ENCODE assay signal across 9 cellular contexts in genomic region chr4:38994135-38994534, GRCh38. TPM values are rescaled to one million over a fixed set of nuclear protein-coding genes. Genes with fewer than 3 reads are reported as not detected.
"Had no signal": no experiment of that assay in that cellular context is flagged by ENCODE, and none has a peak within 500 bp of the region (broad histone marks: within the 10 kb centered on the region; RNA-seq: fewer than 3 reads in every experiment).

No MANE protein-coding gene starts in this region.

- H3K27ac ChIP-seq: GM23248 had no signal

- H3K9me3 Mint-ChIP-seq: HFFc6, IgD-negative memory B cell had no signal

- H3K9ac ChIP-seq: GM23248 had no signal

- H3K4me3 ChIP-seq: GM23248, HAP-1 had no signal

- H3K27me3 Mint-ChIP-seq: IgD-negative memory B cell had no signal

- FAIRE-seq: HTR-8/SVneo had no signal

- DNase-seq: GM23248, GOT3, HFFc6, KG1 had no signal

- H3K4me1 ChIP-seq: HAP-1 had no signal

- H3K36me3 ChIP-seq: HAP-1 had no signal

- H3K4me3 Mint-ChIP-seq: HFFc6, IgD-negative memory B cell had no signal

- H3K9me3 ChIP-seq: HAP-1 had no signal

- H2AFZ ChIP-seq: GM23248 had no signal

- H3K27ac Mint-ChIP-seq: HFFc6 had no signal

RNA-seq across cellular contexts. Expression of gene TMEM156, which starts 38.1 kb away (rescaled TPM):
- total RNA-seq: GM23248, H7, HT-29 had no signal
